8 cellular contexts compared by ENCODE assay signal in genomic region chr21:15063821-15064575, GRCh38. TPM values are rescaled to one million over a fixed set of nuclear protein-coding genes. Genes with fewer than 3 reads are reported as not detected.
DNase-seq lines count a peak whose midpoint lies in the region; TF ChIP-seq lines count a peak whose summit lies in the region.

No MANE protein-coding gene starts in this region.

- CTCF ChIA-PET in HEK293 (lab: Yijun Ruan, JAX), result no interaction called here

- H3K79me2 ChIP-seq in OCI-LY1 (ENCODE audit: insufficient read depth, low read length), result no peaks in the 10 kb centered on the region

- no peak for TF ChIP-seq CTCF in GM12864 (IDR thresholded peaks at IDR 0.05; ENCODE audit: low read depth, low read length, missing control alignments)
- TF ChIP-seq CTCF in HEK293 (tag by site-specific recombination; IDR thresholded peaks at IDR 0.05), result no peak
- no peak for TF ChIP-seq CTCF in OCI-LY1 (IDR thresholded peaks at IDR 0.05; ENCODE audit: low read length)
- TF ChIP-seq CTCF in breast epithelium (IDR thresholded peaks at IDR 0.05), result no peak

- H3K36me3 ChIP-seq in HEK293 (ENCODE audit: control insufficient read depth in 2 of 2, insufficient read depth in 1 of 2, low read length in 2 of 2), result no peaks in the 10 kb centered on the region
- no peaks in the 10 kb centered on the region for H3K36me3 ChIP-seq in OCI-LY1 (ENCODE audit: insufficient read depth, low read length)
- H3K36me3 ChIP-seq in breast epithelium, result no peaks in the 10 kb centered on the region

- TF ChIP-seq POLR2A in breast epithelium (IDR thresholded peaks at IDR 0.05), result no peak

- H3K4me2 ChIP-seq in OCI-LY1 (ENCODE audit: low read length), result no peak overlapping the region; the same call in 1 of the 2 replicates

- DNase-seq in GM12864 (ENCODE audit: low read depth), result no peak
- peak; percentile 30 to 64 for DNase-seq in breast epithelium (ENCODE audit: low spot score in 2 of 2)
- peak; percentile 42 for DNase-seq in iPS-NIHi7 (ENCODE audit: extremely low spot score)
- DNase-seq in skeletal muscle cell (ENCODE audit: low read depth), result no peak
- no peak for DNase-seq in activated CD4-positive, CD25-positive, alpha-beta regulatory T cell treated with anti-CD3 and anti-CD28 coated beads, Interleukin-2, amount 50 U/mL, for 72 hours
- DNase-seq in NCI-H2227 (lab: John Stamatoyannopoulos, UW; ENCODE audit: unreplicated experiment), result no peak

- H3K27me3 ChIP-seq in OCI-LY1 (ENCODE audit: insufficient read depth, low read length), result 0 out of 2 replicates have a peak, but pooled peaks cover 6% of the 10 kb centered on the region
- H3K27me3 ChIP-seq in breast epithelium, result no peaks in the 10 kb centered on the region

- no peaks in the 10 kb centered on the region for H3K9me2 ChIP-seq in OCI-LY1 (ENCODE audit: low read depth, low read length)

- H3F3A ChIP-seq in OCI-LY1 (ENCODE audit: insufficient read depth, low read length), result no peaks in the 10 kb centered on the region

- no peak overlapping the region for H2AFZ ChIP-seq in OCI-LY1 (ENCODE audit: low read length)

- H4K20me1 ChIP-seq in OCI-LY1 (ENCODE audit: insufficient read depth, low read length), result no peaks in the 10 kb centered on the region

- POLR2A ChIA-PET in HEK293 (lab: Yijun Ruan, JAX), result interaction anchor here (1.3 to 1.7 kb wide), 3 partner anchors 12 to 139 kb away, joined by 5 to 8 read pairs (median 7); no protein-coding TSS in a partner anchor

- H3K4me1 ChIP-seq in HEK293 (ENCODE audit: control insufficient read depth, insufficient read depth, low read length) (peaks cover 35% of the 10 kb centered on the region), OCI-LY1 (ENCODE audit: insufficient read depth, low read length, severe bottlenecking) (peaks cover 6% of the 10 kb centered on the region), breast epithelium (no peaks in the 10 kb centered on the region)

- no peak overlapping the region for H3K9ac ChIP-seq in OCI-LY1 (ENCODE audit: low read length)

- H3K27ac ChIP-seq in HEK293 (ENCODE audit: extremely low read depth, low read depth, low read length), result peak overlapping the region; percentile 96
- no peak overlapping the region for H3K27ac ChIP-seq in OCI-LY1 (ENCODE audit: low read depth, low read length, poor library complexity, severe bottlenecking)
- H3K27ac ChIP-seq in breast epithelium, result peak overlapping the region; percentile 97 to 99

- intact Hi-C loops in breast epithelium (cut with DNase I; ENCODE audit: low total_unique reads), result no loop called here

- H3K9me3 ChIP-seq in HEK293 (ENCODE audit: control insufficient read depth, insufficient read depth, low read depth, low read length), result no peaks in the 10 kb centered on the region
- no peaks in the 10 kb centered on the region for H3K9me3 ChIP-seq in OCI-LY1 (ENCODE audit: low read length)
- H3K9me3 ChIP-seq in breast epithelium, result no peaks in the 10 kb centered on the region

- H3K4me3 ChIP-seq in GM12864 (ENCODE audit: low read depth, low read length), result peak overlapping the region; percentile 59
- peak overlapping the region; percentile 77 for H3K4me3 ChIP-seq in HEK293 (ENCODE audit: low read depth, low read length)
- H3K4me3 ChIP-seq in OCI-LY1 (ENCODE audit: low read depth, low read length, poor library complexity, severe bottlenecking), result peak overlapping the region; percentile 42
- peak overlapping the region; percentile 82 to 93 (median 83) for H3K4me3 ChIP-seq in breast epithelium
- peak overlapping the region; percentile 85 for H3K4me3 ChIP-seq in skeletal muscle cell (ENCODE audit: low read depth, low read length)

TF ChIP-seq in HEK293, 187 proteins besides CTCF, POLR2A, EP300 and RAD21 (continues in another document):
- TF ChIP-seq ZNF169 (tag by site-specific recombination; IDR thresholded peaks at IDR 0.05) (no peak), PATZ1 (tag by site-specific recombination; IDR thresholded peaks at IDR 0.05) (peak; percentile 54; the same call in 1 of the 2 replicates), KLF10 (tag by site-specific recombination; IDR thresholded peaks at IDR 0.05) (no peak), SCRT1 (tag by site-specific recombination; IDR thresholded peaks at IDR 0.05; ENCODE audit: borderline replicate concordance) (0 out of 2 replicates have a peak, but pooled peaks have one; percentile 27), ZNF335 (tag by site-specific recombination; conservative IDR thresholded peaks at IDR 0.05) (0 out of 2 replicates have a peak, but pooled peaks have one; percentile 30), ZNF501 (tag by site-specific recombination; IDR thresholded peaks at IDR 0.05) (no peak), ZSCAN23 (tag by site-specific recombination; IDR thresholded peaks at IDR 0.05) (no peak), OVOL3 (tag by site-specific recombination; IDR thresholded peaks at IDR 0.05) (no peak), ZBTB11 (tag by site-specific recombination; conservative IDR thresholded peaks at IDR 0.05; ENCODE audit: low read depth) (peak; percentile 44; the same call in 1 of the 2 replicates), KLF9 (tag by site-specific recombination; IDR thresholded peaks at IDR 0.05; ENCODE audit: low read depth) (peak; percentile 19; the same call in 1 of the 2 replicates), ZNF624 (tag by site-specific recombination; IDR thresholded peaks at IDR 0.05) (no peak), ZNF747 (tag by site-specific recombination; IDR thresholded peaks at IDR 0.05) (no peak), BCL11B (tag by site-specific recombination; IDR thresholded peaks at IDR 0.05; ENCODE audit: low read depth) (no peak), HIC1 (tag by site-specific recombination; IDR thresholded peaks at IDR 0.05) (peak; percentile 17; the same call in 1 of the 2 replicates), SCRT2 (tag by site-specific recombination; IDR thresholded peaks at IDR 0.05) (peak; percentile 81), ZNF629 (tag by site-specific recombination; IDR thresholded peaks at IDR 0.05) (no peak)

RNA-seq across cellular contexts. Expression of gene NRIP1, which starts 0.8 kb away (rescaled TPM):
- 100 to 1,000 TPM in 2 of 3 donors, 10 to 100 TPM in 1; 82.0 to 121 (median 105) TPM for total RNA-seq in breast epithelium

Comparison
In these comparisons a context has a peak if more than half of its experiments do, and no peak if none do; other contexts are left out.
1. DNase-seq: peak in breast epithelium (2 of 2) and iPS-NIHi7 (single experiment); none in GM12864 (single experiment), skeletal muscle cell (single experiment), activated CD4-positive, CD25-positive, alpha-beta regulatory T cell treated with anti-CD3 and anti-CD28 coated beads, Interleukin-2, amount 50 U/mL, for 72 hours (single experiment) and NCI-H2227 (single experiment).
2. Peak in every context shown above with its lines, with median percentiles within 50 percentile points of each other: H3K4me3 ChIP-seq.